ENCODE assay signal across 9 cellular contexts in genomic region chrX:46642145-46642544, GRCh38.
DNase-seq lines count a peak whose midpoint lies in the region; ATAC-seq, FAIRE-seq and TF ChIP-seq lines count a peak whose summit lies in the region.
"Had no signal": no experiment of that assay in that cellular context is flagged by ENCODE, and none has a peak within 500 bp of the region (broad histone marks: within the 10 kb centered on the region; RNA-seq: fewer than 3 reads in every experiment).

No MANE protein-coding gene starts in this region.

- H3K9me3 ChIP-seq in BE2C (no peaks in the 10 kb centered on the region), OCI-LY1 (ENCODE audit: low read length) (no peaks in the 10 kb centered on the region), pancreas (no peaks in the 10 kb centered on the region)

- intact Hi-C loops in pancreas (cut with DNase I) = no loop called here

- H3F3A ChIP-seq in OCI-LY1 (ENCODE audit: insufficient read depth, low read length) = no peaks in the 10 kb centered on the region; the same call in 1 of the 2 replicates

- no peaks in the 10 kb centered on the region for H3K4me1 ChIP-seq in BE2C
- H3K4me1 ChIP-seq in OCI-LY1 (ENCODE audit: insufficient read depth, low read length, severe bottlenecking) = peaks cover 14% of the 10 kb centered on the region
- no peaks in the 10 kb centered on the region for H3K4me1 ChIP-seq in pancreas

- H3K27ac ChIP-seq in OCI-LY1 (ENCODE audit: low read depth, low read length, poor library complexity, severe bottlenecking) = no peak overlapping the region
- no peak overlapping the region for H3K27ac ChIP-seq in pancreas
- H3K27ac ChIP-seq: HL-60 had no signal

- 45 to 53% methylated on average over 4 of the region's 4 CpGs for WGBS in pancreas, 2 donors

- no peaks in the 10 kb centered on the region for H3K9me2 ChIP-seq in OCI-LY1 (ENCODE audit: low read depth, low read length)

- H3K36me3 ChIP-seq in BE2C (no peaks in the 10 kb centered on the region), OCI-LY1 (ENCODE audit: insufficient read depth, low read length) (peaks cover 23% of the 10 kb centered on the region), pancreas (no peaks in the 10 kb centered on the region)

- H3K9ac ChIP-seq in OCI-LY1 (ENCODE audit: low read length) = no peak overlapping the region

- no peaks in the 10 kb centered on the region for H3K79me2 ChIP-seq in OCI-LY1 (ENCODE audit: insufficient read depth, low read length)

- H2AFZ ChIP-seq in OCI-LY1 (ENCODE audit: low read length) = no peak overlapping the region

- ATAC-seq in pancreas (peak in 3 of 4 donors; percentile 55 to 67 (median 61)), GM21367 (IDR thresholded peaks at IDR 0.05; ENCODE audit: unreplicated experiment) (no peak)

- FAIRE-seq in GM18507 (lab: Jason Lieb, UNC) (peak; percentile 82), pancreas (lab: Jason Lieb, UNC) (no peak)

- DNase-seq in BE2C (no peak), GM18507 (ENCODE audit: extremely low spot score, insufficient read length, low read depth) (no peak), epithelial cell of esophagus (ENCODE audit: low read depth) (peak; percentile 45), pancreas (no peak), DMS153 treated with DMSO at 0.1 percent for 48 hours (lab: John Stamatoyannopoulos, UW; ENCODE audit: unreplicated experiment) (no peak), HK-2 (ENCODE audit: unreplicated experiment) (no peak)

- no peak overlapping the region for H3K4me2 ChIP-seq in OCI-LY1 (ENCODE audit: low read length)

- no peaks in the 10 kb centered on the region for H3K27me3 ChIP-seq in BE2C
- H3K27me3 ChIP-seq in OCI-LY1 (ENCODE audit: insufficient read depth, low read length) = no peaks in the 10 kb centered on the region
- H3K27me3 ChIP-seq in pancreas = peaks cover 0 to 2% (median 0%) of the 10 kb centered on the region in 4 donors

- no peaks in the 10 kb centered on the region for H4K20me1 ChIP-seq in OCI-LY1 (ENCODE audit: insufficient read depth, low read length)

- peak; percentile 22; the same call in 1 of the 2 replicates for TF ChIP-seq CTCF in BE2C (IDR thresholded peaks at IDR 0.05; ENCODE audit: low read depth, low read length)
- TF ChIP-seq CTCF in OCI-LY1 (IDR thresholded peaks at IDR 0.05; ENCODE audit: low read length) = peak; percentile 33
- peak; percentile 43 for TF ChIP-seq CTCF in epithelial cell of esophagus (IDR thresholded peaks at IDR 0.05; ENCODE audit: insufficient read depth, low read depth, low read length, missing control alignments)
- TF ChIP-seq CTCF in pancreas (IDR thresholded peaks at IDR 0.05) = peak in 2 of 4 donors; percentile 13 to 27

- H3K4me3 ChIP-seq in BE2C (ENCODE audit: low read depth, low read length) (no peak overlapping the region), OCI-LY1 (ENCODE audit: low read depth, low read length, poor library complexity, severe bottlenecking) (no peak overlapping the region), epithelial cell of esophagus (ENCODE audit: low read length) (no peak overlapping the region), pancreas (no peak overlapping the region)
